Comparison of ENCODE assay signal across 15 cellular contexts in genomic region chr5:77437194-77437593, GRCh38. TPM values are rescaled to one million over a fixed set of nuclear protein-coding genes. Genes with fewer than 3 reads are reported as not detected.
DNase-seq lines count a peak whose midpoint lies in the region; ATAC-seq and TF ChIP-seq lines count a peak whose summit lies in the region.
"Had no signal": no experiment of that assay in that cellular context is flagged by ENCODE, and none has a peak within 500 bp of the region (broad histone marks: within the 10 kb centered on the region; RNA-seq: fewer than 3 reads in every experiment).

No MANE protein-coding gene starts in this region.

- no peak overlapping the region for H3K4me3 Mint-ChIP-seq in type B pancreatic cell
- H3K4me3 Mint-ChIP-seq: CD4-positive, alpha-beta memory T cell; central memory CD8-positive, alpha-beta T cell; naive thymus-derived CD4-positive, alpha-beta T cell had no signal

- H3K27me3 ChIP-seq in cardiac muscle cell (no peaks in the 10 kb centered on the region), right cardiac atrium (ENCODE audit: control insufficient read depth, insufficient read depth) (no peaks in the 10 kb centered on the region), foreskin keratinocyte (no peaks in the 10 kb centered on the region)
- H3K27me3 ChIP-seq: tibial nerve had no signal

- DNase-seq in cardiac muscle cell (ENCODE audit: low read depth in 1 of 2, low spot score in 1 of 2) (peak; percentile 12), right cardiac atrium (no peak), NCI-H748 treated with DMSO at 0.1 percent for 48 hours (lab: John Stamatoyannopoulos, UW) (peak; percentile 15), foreskin keratinocyte (no peak), type B pancreatic cell (ENCODE audit: extremely low spot score, unreplicated experiment) (no peak), SW 1271 (lab: John Stamatoyannopoulos, UW) (no peak)
- DNase-seq: activated CD8-positive, alpha-beta memory T cell treated with anti-CD3 and anti-CD28 coated beads, Interleukin-2, amount 50 U/mL, for 48 hours; stimulated activated CD4-positive, alpha-beta T cell treated with anti-CD3 and anti-CD28 coated beads, Interleukin-4, amount 100 ng/mL, for 1 hour had no signal

- H3K9me3 ChIP-seq in cardiac muscle cell (ENCODE audit: low read depth) = no peaks in the 10 kb centered on the region
- H3K9me3 ChIP-seq in right cardiac atrium (ENCODE audit: control insufficient read depth, low read length) = no peaks in the 10 kb centered on the region
- H3K9me3 ChIP-seq: tibial nerve had no signal

- H3K4me1 Mint-ChIP-seq in type B pancreatic cell (ENCODE audit: unreplicated experiment) = no peaks in the 10 kb centered on the region
- H3K4me1 Mint-ChIP-seq: CD4-positive, alpha-beta memory T cell; central memory CD8-positive, alpha-beta T cell; naive thymus-derived CD4-positive, alpha-beta T cell had no signal

- H3K27me3 Mint-ChIP-seq in type B pancreatic cell = no peaks in the 10 kb centered on the region
- H3K27me3 Mint-ChIP-seq: CD4-positive, alpha-beta memory T cell; central memory CD8-positive, alpha-beta T cell; naive thymus-derived CD4-positive, alpha-beta T cell had no signal

- H3K4me3 ChIP-seq in cardiac muscle cell = no peak overlapping the region
- no peak overlapping the region for H3K4me3 ChIP-seq in right cardiac atrium (ENCODE audit: low read length)
- H3K4me3 ChIP-seq: SK-N-MC, tibial nerve had no signal

- H3K9me3 Mint-ChIP-seq in type B pancreatic cell = no peaks in the 10 kb centered on the region
- H3K9me3 Mint-ChIP-seq: CD4-positive, alpha-beta memory T cell; central memory CD8-positive, alpha-beta T cell; naive thymus-derived CD4-positive, alpha-beta T cell had no signal

- H3K36me3 Mint-ChIP-seq in type B pancreatic cell = peaks cover 37% of the 10 kb centered on the region

- H3K27ac Mint-ChIP-seq in type B pancreatic cell = no peak overlapping the region
- H3K27ac Mint-ChIP-seq: CD4-positive, alpha-beta memory T cell; naive thymus-derived CD4-positive, alpha-beta T cell had no signal

- peaks cover 7% of the 10 kb centered on the region for H3K36me3 ChIP-seq in cardiac muscle cell

- no peak for ATAC-seq in right cardiac atrium
- ATAC-seq in foreskin keratinocyte = no peak
- ATAC-seq in GM21717 (IDR thresholded peaks at IDR 0.05; ENCODE audit: unreplicated experiment) = no peak
- no peak for ATAC-seq in HG02840 (IDR thresholded peaks at IDR 0.05; ENCODE audit: low FRiP score, unreplicated experiment)
- ATAC-seq: naive thymus-derived CD4-positive, alpha-beta T cell had no signal

- H3K27ac ChIP-seq in cardiac muscle cell (no peak overlapping the region), right cardiac atrium (ENCODE audit: low read length) (no peak overlapping the region), foreskin keratinocyte (no peak overlapping the region)
- H3K27ac ChIP-seq: SK-N-MC, tibial nerve had no signal

- WGBS in right cardiac atrium = 82% methylated on average over 5 of the region's 5 CpGs

- no peak for TF ChIP-seq CTCF in cardiac muscle cell (IDR thresholded peaks at IDR 0.05; ENCODE audit: low read depth, low read length)
- peak; percentile 40 for TF ChIP-seq CTCF in foreskin keratinocyte (conservative IDR thresholded peaks at IDR 0.05)
- peak; percentile 43 for TF ChIP-seq CTCF in type B pancreatic cell (conservative IDR thresholded peaks at IDR 0.05)

- H3K4me1 ChIP-seq in cardiac muscle cell (ENCODE audit: low read depth) (no peaks in the 10 kb centered on the region), right cardiac atrium (ENCODE audit: control insufficient read depth, insufficient read depth, low read length) (no peaks in the 10 kb centered on the region), foreskin keratinocyte (no peaks in the 10 kb centered on the region)
- H3K4me1 ChIP-seq: tibial nerve had no signal

- intact Hi-C loops in right cardiac atrium (cut with DNase I) = no loop called here

RNA-seq across cellular contexts. Expression of gene WDR41, which starts 54.9 kb away (rescaled TPM):
- 30.4 and 31.8 TPM in 2 replicates for total RNA-seq in cardiac muscle cell
- 49.7 and 66.8 TPM in 2 replicates for polyA plus RNA-seq in cardiac muscle cell
- 10 to 100 TPM; 29.1 to 33.9 (median 30.0) TPM for total RNA-seq in right cardiac atrium
- 14.6 TPM for polyA plus RNA-seq in right cardiac atrium
- total RNA-seq in foreskin keratinocyte = 55.7 and 68.9 TPM in 2 replicates
- 29.0 and 33.4 TPM in 2 replicates for polyA plus RNA-seq in foreskin keratinocyte
- total RNA-seq in type B pancreatic cell (ENCODE audit: low replicate concordance) = 59.6 and 66.1 TPM in 2 replicates

Comparison
In these comparisons a context has a peak if more than half of its experiments do, and no peak if none do; other contexts are left out.
1. DNase-seq: peak in cardiac muscle cell (2 of 2) and NCI-H748 treated with DMSO at 0.1 percent for 48 hours (single experiment); none in right cardiac atrium (0 of 3), foreskin keratinocyte (0 of 2), type B pancreatic cell (single experiment) and SW 1271 (0 of 2).